16 cellular contexts compared by ENCODE assay signal in genomic region chr17:74289688-74290087, GRCh38. TPM values are rescaled to one million over a fixed set of nuclear protein-coding genes. Genes with fewer than 3 reads are reported as not detected.
DNase-seq lines count a peak whose midpoint lies in the region; ATAC-seq and TF ChIP-seq lines count a peak whose summit lies in the region.
"Had no signal": no experiment of that assay in that cellular context is flagged by ENCODE, and none has a peak within 500 bp of the region (broad histone marks: within the 10 kb centered on the region; RNA-seq: fewer than 3 reads in every experiment).

No MANE protein-coding gene starts in this region.

- H3K4me3 ChIP-seq in BLaER1 (no peak overlapping the region), lung (no peak overlapping the region)

- H3K27ac ChIP-seq in BLaER1 = no peak overlapping the region
- no peak overlapping the region for H3K27ac ChIP-seq in lung (ENCODE audit: low read depth in 1 of 2, low read length in 1 of 2)
- H3K27ac ChIP-seq: KMS-11, RWPE1 had no signal

- H3K36me3 Mint-ChIP-seq in activated CD4-positive, alpha-beta T cell treated with anti-CD3 and anti-CD28 coated beads, Interleukin-2, amount 10 ng/mL, durations not matched to agents 24 days and 14 days (ENCODE audit: low read depth) = no peaks in the 10 kb centered on the region
- peaks cover under 1% of the 10 kb centered on the region for H3K36me3 Mint-ChIP-seq in activated CD4-positive, alpha-beta T cell treated with anti-CD3 and anti-CD28 coated beads, Interleukin-2, amount 10 ng/mL, durations not matched to agents 7 days and 5 days (ENCODE audit: low read depth)
- H3K36me3 Mint-ChIP-seq in T-cell = no peaks in the 10 kb centered on the region
- H3K36me3 Mint-ChIP-seq: CD4-positive, CD25-positive, alpha-beta regulatory T cell had no signal

- H3K4me1 ChIP-seq in BLaER1 (peaks cover 48% of the 10 kb centered on the region), lung (ENCODE audit: control insufficient read depth in 2 of 2, insufficient read depth in 2 of 2, low read length in 2 of 2) (no peaks in the 10 kb centered on the region)

- peaks cover 30% of the 10 kb centered on the region for H3K4me1 Mint-ChIP-seq in activated CD4-positive, alpha-beta T cell treated with anti-CD3 and anti-CD28 coated beads, Interleukin-2, amount 10 ng/mL, durations not matched to agents 24 days and 14 days
- peaks cover 29% of the 10 kb centered on the region for H3K4me1 Mint-ChIP-seq in activated CD4-positive, alpha-beta T cell treated with anti-CD3 and anti-CD28 coated beads, Interleukin-2, amount 10 ng/mL, durations not matched to agents 7 days and 5 days
- peaks cover 11 to 27% (median 16%) of the 10 kb centered on the region in 3 donors for H3K4me1 Mint-ChIP-seq in T-cell

- DNase-seq in activated CD4-positive, alpha-beta T cell treated with anti-CD3 and anti-CD28 coated beads, Interleukin-2, amount 10 ng/mL, durations not matched to agents 24 days and 14 days = no peak
- DNase-seq in activated CD4-positive, alpha-beta T cell treated with anti-CD3 and anti-CD28 coated beads, Interleukin-2, amount 10 ng/mL, durations not matched to agents 7 days and 5 days = no peak
- DNase-seq in T-cell (no peak), lung (ENCODE audit: low spot score) (no peak), erythroblast (lab: John Stamatoyannopoulos, UW) (no peak), GM10266 (ENCODE audit: extremely low spot score) (no peak)
- DNase-seq in stimulated activated naive CD4-positive, alpha-beta T cell (lab: John Stamatoyannopoulos, UW) = no peak
- DNase-seq: CD4-positive, CD25-positive, alpha-beta regulatory T cell; DMS79 treated with DMSO at 0.1 percent for 48 hours; NCI-H1092; NCI-H226; NCI-H526 had no signal

- intact Hi-C loops in activated CD4-positive, alpha-beta T cell treated with anti-CD3 and anti-CD28 coated beads, Interleukin-2, amount 10 ng/mL, durations not matched to agents 24 days and 14 days (cut with micrococcal nuclease) = loop anchor here (10.0 kb wide), 2 partner anchors 225 to 455 kb away; partner anchors contain the start of gene NHERF1

- H3K9me3 ChIP-seq in BLaER1 (no peaks in the 10 kb centered on the region), lung (ENCODE audit: control insufficient read depth in 2 of 2, insufficient read depth in 1 of 2, low read length in 1 of 2) (no peaks in the 10 kb centered on the region)

- H3K4me2 ChIP-seq in BLaER1 = peak overlapping the region; percentile 61
- H3K4me2 ChIP-seq: KMS-11 had no signal

- TF ChIP-seq CTCF in lung (IDR thresholded peaks at IDR 0.05; ENCODE audit: control extremely low read depth, extremely low read depth) = no peak
- no peak for TF ChIP-seq CTCF in GM10266 (IDR thresholded peaks at IDR 0.05; ENCODE audit: control insufficient read depth, insufficient read depth, low read depth, missing control alignments)

- CTCF ChIA-PET in activated CD4-positive, alpha-beta T cell treated with anti-CD3 and anti-CD28 coated beads, Interleukin-2, amount 10 ng/mL, durations not matched to agents 7 days and 5 days (lab: Charles Lee) = no interaction called here
- CTCF ChIA-PET in T-cell (lab: Charles Lee) = no interaction called here

- ATAC-seq in T-cell (replicated peaks in 1 of 4) = no peak
- ATAC-seq in lung (ENCODE audit: insufficient read depth, low FRiP score) = peak; percentile 27

- 58 to 63% methylated on average over 11 of the region's 11 CpGs for WGBS in lung, 2 donors

- no peaks in the 10 kb centered on the region for H3K36me3 ChIP-seq in BLaER1
- H3K36me3 ChIP-seq in lung (ENCODE audit: control insufficient read depth in 2 of 2, insufficient read depth in 2 of 2, low read length in 2 of 2) = no peaks in the 10 kb centered on the region

- no peak for TF ChIP-seq POLR2A in erythroblast (IDR thresholded peaks at IDR 0.05; ENCODE audit: low read length)

- POLR2A ChIA-PET in activated CD4-positive, alpha-beta T cell treated with anti-CD3 and anti-CD28 coated beads, Interleukin-2, amount 10 ng/mL, durations not matched to agents 7 days and 5 days (lab: Charles Lee) = no interaction called here
- POLR2A ChIA-PET in T-cell (lab: Charles Lee) = no interaction called here

- H3K4me3 Mint-ChIP-seq in activated CD4-positive, alpha-beta T cell treated with anti-CD3 and anti-CD28 coated beads, Interleukin-2, amount 10 ng/mL, durations not matched to agents 24 days and 14 days = no peak overlapping the region
- no peak overlapping the region for H3K4me3 Mint-ChIP-seq in activated CD4-positive, alpha-beta T cell treated with anti-CD3 and anti-CD28 coated beads, Interleukin-2, amount 10 ng/mL, durations not matched to agents 7 days and 5 days
- no peak overlapping the region for H3K4me3 Mint-ChIP-seq in T-cell

- no peaks in the 10 kb centered on the region for H4K20me1 ChIP-seq in BLaER1

- H3K27me3 ChIP-seq in BLaER1 = no peaks in the 10 kb centered on the region
- no peaks in the 10 kb centered on the region for H3K27me3 ChIP-seq in lung (ENCODE audit: control insufficient read depth, insufficient read depth)

- H3K27ac Mint-ChIP-seq in activated CD4-positive, alpha-beta T cell treated with anti-CD3 and anti-CD28 coated beads, Interleukin-2, amount 10 ng/mL, durations not matched to agents 24 days and 14 days = peak overlapping the region; percentile 25
- no peak overlapping the region for H3K27ac Mint-ChIP-seq in activated CD4-positive, alpha-beta T cell treated with anti-CD3 and anti-CD28 coated beads, Interleukin-2, amount 10 ng/mL, durations not matched to agents 7 days and 5 days
- H3K27ac Mint-ChIP-seq in T-cell = peak overlapping the region; percentile 52 to 64

- H3K9ac ChIP-seq in BLaER1 = 0 out of 2 replicates have a peak overlapping the region, but pooled peaks have one; percentile 48
- H3K9ac ChIP-seq: KMS-11 had no signal

- peaks cover under 1% of the 10 kb centered on the region for H3K27me3 Mint-ChIP-seq in activated CD4-positive, alpha-beta T cell treated with anti-CD3 and anti-CD28 coated beads, Interleukin-2, amount 10 ng/mL, durations not matched to agents 24 days and 14 days
- H3K27me3 Mint-ChIP-seq in activated CD4-positive, alpha-beta T cell treated with anti-CD3 and anti-CD28 coated beads, Interleukin-2, amount 10 ng/mL, durations not matched to agents 7 days and 5 days = peaks cover under 1% of the 10 kb centered on the region
- H3K27me3 Mint-ChIP-seq in T-cell = no peaks in the 10 kb centered on the region
- H3K27me3 Mint-ChIP-seq: CD4-positive, CD25-positive, alpha-beta regulatory T cell had no signal

- peaks cover 1% of the 10 kb centered on the region for H3K9me3 Mint-ChIP-seq in activated CD4-positive, alpha-beta T cell treated with anti-CD3 and anti-CD28 coated beads, Interleukin-2, amount 10 ng/mL, durations not matched to agents 24 days and 14 days
- H3K9me3 Mint-ChIP-seq in activated CD4-positive, alpha-beta T cell treated with anti-CD3 and anti-CD28 coated beads, Interleukin-2, amount 10 ng/mL, durations not matched to agents 7 days and 5 days = peaks cover under 1% of the 10 kb centered on the region
- H3K9me3 Mint-ChIP-seq in T-cell = no peaks in the 10 kb centered on the region

RNA-seq across cellular contexts. Expression of gene DNAI2, which starts 15.7 kb away (rescaled TPM):
- total RNA-seq in activated CD4-positive, alpha-beta T cell treated with anti-CD3 and anti-CD28 coated beads, Interleukin-2, amount 10 ng/mL, durations not matched to agents 24 days and 14 days = 0.09 and 0.26 TPM in 2 replicates
- 1 to 10 TPM; 1.2 to 1.3 TPM for total RNA-seq in activated CD4-positive, alpha-beta T cell treated with anti-CD3 and anti-CD28 coated beads, Interleukin-2, amount 10 ng/mL, durations not matched to agents 7 days and 5 days
- total RNA-seq in T-cell (1 to 10 TPM in 4 of 5 donors, under 1 TPM in 1; 0.80 to 5.3 (median 1.7) TPM), lung (10 to 100 TPM in 1 of 2 donors, 1 to 10 TPM in 1; 8.3 to 14.2 TPM)
- polyA plus RNA-seq in lung = 1 to 10 TPM; 4.1 to 5.1 TPM
- total RNA-seq: MCF 10A had no signal

RNA-seq across cellular contexts. Expression of gene KIF19, which starts 36.3 kb away (rescaled TPM):
- 0.09 and 0.23 TPM in 2 replicates for total RNA-seq in activated CD4-positive, alpha-beta T cell treated with anti-CD3 and anti-CD28 coated beads, Interleukin-2, amount 10 ng/mL, durations not matched to agents 24 days and 14 days
- under 1 TPM; 0.69 to 0.79 TPM for total RNA-seq in activated CD4-positive, alpha-beta T cell treated with anti-CD3 and anti-CD28 coated beads, Interleukin-2, amount 10 ng/mL, durations not matched to agents 7 days and 5 days
- total RNA-seq in T-cell = 1 to 10 TPM in 1 of 5 donors, under 1 TPM in 4; 0.20 to 2.0 (median 0.53) TPM
- 10 to 100 TPM in 1 of 2 donors, 1 to 10 TPM in 1; 8.9 to 12.7 TPM for total RNA-seq in lung
- polyA plus RNA-seq in lung = 1 to 10 TPM; 4.2 to 4.5 TPM
- total RNA-seq: MCF 10A had no signal
